Comparison of ENCODE assay signal across 4 cellular contexts in genomic region chr18:75110311-75110710, GRCh38.
"Had no signal": no experiment of that assay in that cellular context is flagged by ENCODE, and none has a peak within 500 bp of the region (broad histone marks: within the 10 kb centered on the region; RNA-seq: fewer than 3 reads in every experiment).

No MANE protein-coding gene starts in this region.

- H3K4me3 Mint-ChIP-seq: GM23338, H9 had no signal

- H3K9me3 Mint-ChIP-seq: GM23338, H9 had no signal

- ATAC-seq: GM23338 had no signal

- DNase-seq: H9, HCEC 1CT, IMR-90 had no signal

- H3K4me3 ChIP-seq: GM23338 had no signal

- H3K27ac Mint-ChIP-seq: GM23338, H9 had no signal
